ENCODE assay signal across 14 cellular contexts in genomic region chr19:30229524-30230174, GRCh38.
DNase-seq lines count a peak whose midpoint lies in the region; ATAC-seq lines count a peak whose summit lies in the region.
"Had no signal": no experiment of that assay in that cellular context is flagged by ENCODE, and none has a peak within 500 bp of the region (broad histone marks: within the 10 kb centered on the region; RNA-seq: fewer than 3 reads in every experiment).

No MANE protein-coding gene starts in this region.

- H3K4me3 Mint-ChIP-seq in T-helper 2 cell treated with Interferon-gamma antibody and Interleukin-4, amounts not matched to agents 5 μg/mL and 100 μg/mL, for 36 hours, result no peak overlapping the region
- no peak overlapping the region for H3K4me3 Mint-ChIP-seq in activated naive CD8-positive, alpha-beta T cell treated with anti-CD3 and anti-CD28 coated beads, Interleukin-2, amount 50 U/mL, for 24 hours
- H3K4me3 Mint-ChIP-seq: activated CD8-positive, alpha-beta T cell treated with anti-CD3 and anti-CD28 coated beads for 36 hours; stimulated activated naive CD8-positive, alpha-beta T cell treated with anti-CD3 and anti-CD28 coated beads, Interleukin-15, Interleukin-2, amounts not matched to agents 100 ng/mL and 50 ng/mL, for 24 hours had no signal

- peaks cover 2% of the 10 kb centered on the region; the same call in 1 of the 2 replicates for H3K4me1 ChIP-seq in ES-I3 (ENCODE audit: insufficient read depth, low read length)
- H3K4me1 ChIP-seq in SJCRH30, result peaks cover 3% of the 10 kb centered on the region; the same call in 1 of the 2 replicates

- H3K36me3 ChIP-seq in ES-I3 (ENCODE audit: insufficient read depth, low read length) (no peaks in the 10 kb centered on the region), SJCRH30 (no peaks in the 10 kb centered on the region)

- H3K9me3 ChIP-seq in ES-I3 (ENCODE audit: control insufficient read depth, insufficient read depth, low read length) (no peaks in the 10 kb centered on the region), SJCRH30 (replicated peaks) (no peaks in the 10 kb centered on the region)

- intact Hi-C loops in left ventricle myocardium superior (cut with micrococcal nuclease), result loop anchor here (10.0 kb wide), 2 partner anchors 175 to 415 kb away; no protein-coding TSS in a partner anchor

- DNase-seq in SJCRH30 (peak; percentile 69 to 80), left ventricle myocardium superior (no peak), retina (peak; percentile 82)
- DNase-seq in T-helper 2 cell treated with Interferon-gamma antibody and Interleukin-4, amounts not matched to agents 5 μg/mL and 100 μg/mL, for 36 hours (ENCODE audit: low spot score), result no peak
- DNase-seq in activated naive CD8-positive, alpha-beta T cell treated with anti-CD3 and anti-CD28 coated beads, Interleukin-2, amount 50 U/mL, for 24 hours, result no peak
- DNase-seq: activated CD8-positive, alpha-beta T cell treated with anti-CD3 and anti-CD28 coated beads for 36 hours; effector CD4-positive, alpha-beta T cell; MV-4-11; naive B cell had no signal

- H3K27me3 ChIP-seq in SJCRH30, result no peaks in the 10 kb centered on the region

- no peak overlapping the region for H3K27ac Mint-ChIP-seq in T-helper 2 cell treated with Interferon-gamma antibody and Interleukin-4, amounts not matched to agents 5 μg/mL and 100 μg/mL, for 36 hours
- H3K27ac Mint-ChIP-seq in activated naive CD8-positive, alpha-beta T cell treated with anti-CD3 and anti-CD28 coated beads, Interleukin-2, amount 50 U/mL, for 24 hours, result no peak overlapping the region
- H3K27ac Mint-ChIP-seq: activated CD8-positive, alpha-beta T cell treated with anti-CD3 and anti-CD28 coated beads for 36 hours; activated naive CD4-positive, alpha-beta T cell treated with anti-CD3 and anti-CD28 coated beads, Interleukin-2, amount 50 U/mL, for 24 hours; stimulated activated naive CD8-positive, alpha-beta T cell treated with anti-CD3 and anti-CD28 coated beads, Interleukin-15, Interleukin-2, amounts not matched to agents 100 ng/mL and 50 ng/mL, for 24 hours had no signal

- H3K9ac ChIP-seq in ES-I3 (ENCODE audit: low read depth, low read length), result peak overlapping the region; percentile 71; the same call in 1 of the 2 replicates

- peaks cover 5% of the 10 kb centered on the region for H3K36me3 Mint-ChIP-seq in T-helper 2 cell treated with Interferon-gamma antibody and Interleukin-4, amounts not matched to agents 5 μg/mL and 100 μg/mL, for 36 hours (ENCODE audit: low read depth)
- peaks cover 6% of the 10 kb centered on the region for H3K36me3 Mint-ChIP-seq in activated naive CD8-positive, alpha-beta T cell treated with anti-CD3 and anti-CD28 coated beads, Interleukin-2, amount 50 U/mL, for 24 hours (ENCODE audit: low read depth)
- H3K36me3 Mint-ChIP-seq: activated naive CD4-positive, alpha-beta T cell treated with anti-CD3 and anti-CD28 coated beads, Interleukin-2, amount 50 U/mL, for 24 hours had no signal

- H3K27ac ChIP-seq in SJCRH30, result peak overlapping the region; percentile 75

- ATAC-seq in left ventricle myocardium superior (peak; percentile 43), GM21360 (IDR thresholded peaks at IDR 0.05; ENCODE audit: unreplicated experiment) (no peak), GM21423 (IDR thresholded peaks at IDR 0.05; ENCODE audit: unreplicated experiment) (no peak)
- ATAC-seq in activated naive CD8-positive, alpha-beta T cell treated with anti-CD3 and anti-CD28 coated beads, Interleukin-2, amount 50 U/mL, for 24 hours, result no peak
- ATAC-seq: activated CD8-positive, alpha-beta T cell treated with anti-CD3 and anti-CD28 coated beads for 36 hours had no signal

- H3K9me3 Mint-ChIP-seq in T-helper 2 cell treated with Interferon-gamma antibody and Interleukin-4, amounts not matched to agents 5 μg/mL and 100 μg/mL, for 36 hours, result no peaks in the 10 kb centered on the region
- H3K9me3 Mint-ChIP-seq in activated naive CD8-positive, alpha-beta T cell treated with anti-CD3 and anti-CD28 coated beads, Interleukin-2, amount 50 U/mL, for 24 hours, result no peaks in the 10 kb centered on the region
- H3K9me3 Mint-ChIP-seq: activated CD8-positive, alpha-beta T cell treated with anti-CD3 and anti-CD28 coated beads for 36 hours; activated naive CD4-positive, alpha-beta T cell treated with anti-CD3 and anti-CD28 coated beads, Interleukin-2, amount 50 U/mL, for 24 hours; stimulated activated naive CD8-positive, alpha-beta T cell treated with anti-CD3 and anti-CD28 coated beads, Interleukin-15, Interleukin-2, amounts not matched to agents 100 ng/mL and 50 ng/mL, for 24 hours had no signal

- peaks cover 58% of the 10 kb centered on the region for H3K27me3 Mint-ChIP-seq in T-helper 2 cell treated with Interferon-gamma antibody and Interleukin-4, amounts not matched to agents 5 μg/mL and 100 μg/mL, for 36 hours (ENCODE audit: low read depth)
- H3K27me3 Mint-ChIP-seq in activated naive CD8-positive, alpha-beta T cell treated with anti-CD3 and anti-CD28 coated beads, Interleukin-2, amount 50 U/mL, for 24 hours, result peaks cover 57% of the 10 kb centered on the region

- H3K4me3 ChIP-seq in SJCRH30, result peak overlapping the region; percentile 82

- H3K4me1 Mint-ChIP-seq in T-helper 2 cell treated with Interferon-gamma antibody and Interleukin-4, amounts not matched to agents 5 μg/mL and 100 μg/mL, for 36 hours (ENCODE audit: low read depth), result peaks cover 14% of the 10 kb centered on the region
- peaks cover 24% of the 10 kb centered on the region for H3K4me1 Mint-ChIP-seq in activated naive CD8-positive, alpha-beta T cell treated with anti-CD3 and anti-CD28 coated beads, Interleukin-2, amount 50 U/mL, for 24 hours

Comparison
In these comparisons a context has a peak if more than half of its experiments do, and no peak if none do; other contexts are left out.
1. DNase-seq: peak in SJCRH30 (2 of 2) and retina (single experiment); none in left ventricle myocardium superior (single experiment), T-helper 2 cell treated with Interferon-gamma antibody and Interleukin-4, amounts not matched to agents 5 μg/mL and 100 μg/mL, for 36 hours (single experiment) and activated naive CD8-positive, alpha-beta T cell treated with anti-CD3 and anti-CD28 coated beads, Interleukin-2, amount 50 U/mL, for 24 hours (single experiment).